3 cellular contexts compared by ENCODE assay signal in the genomic region with DNA sequence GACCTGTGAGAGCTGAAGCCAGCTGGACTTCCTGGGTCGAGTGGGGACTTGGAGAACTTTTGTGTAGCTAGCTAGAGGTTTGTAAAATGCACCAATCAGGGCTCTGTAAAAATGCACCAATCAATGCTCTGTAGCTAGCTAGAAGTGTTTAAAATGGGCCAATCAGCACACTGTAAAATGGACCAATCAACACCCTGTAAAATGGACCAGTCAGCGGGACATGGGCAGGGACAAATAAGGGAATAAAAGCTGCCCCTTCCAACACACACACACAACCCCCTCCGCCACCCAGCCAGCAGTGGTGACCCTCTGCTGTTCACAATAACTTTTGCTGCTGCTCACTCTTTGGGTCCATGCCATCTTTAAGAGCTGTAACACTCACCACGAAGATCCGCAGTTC.
TF ChIP-seq lines count a peak whose summit lies in the region.

No MANE protein-coding gene starts in this region.

TF ChIP-seq in SK-N-SH, 30 proteins besides CTCF, POLR2A, EP300 and RAD21:
- no peak for TF ChIP-seq MEF2A (IDR thresholded peaks at IDR 0.05; ENCODE audit: borderline replicate concordance, low read depth)
- 0 out of 2 replicates have a peak, but pooled peaks have one; percentile 67 for TF ChIP-seq RFX5 (IDR thresholded peaks at IDR 0.05; ENCODE audit: low read length)
- TF ChIP-seq RXRA (IDR thresholded peaks at IDR 0.05; ENCODE audit: borderline replicate concordance, low read depth), result no peak
- TF ChIP-seq POLR2AphosphoS5 (IDR thresholded peaks at IDR 0.05; ENCODE audit: low read depth, low read length), result no peak
- TF ChIP-seq MXI1 (IDR thresholded peaks at IDR 0.05; ENCODE audit: low read depth, low read length), result no peak
- no peak for TF ChIP-seq TAF1 (IDR thresholded peaks at IDR 0.05; ENCODE audit: borderline replicate concordance, low read depth, low read length)
- no peak for TF ChIP-seq SIN3A (IDR thresholded peaks at IDR 0.05; ENCODE audit: borderline replicate concordance, low read depth, low read length)
- no peak for TF ChIP-seq PBX3 (IDR thresholded peaks at IDR 0.05)
- no peak for TF ChIP-seq FOXJ3 (CRISPR knock-in tag; IDR thresholded peaks at IDR 0.05)

TF ChIP-seq in SK-N-SH treated with all-trans-retinoic acid at 6 μM for 48 hours, 23 proteins besides CTCF, POLR2A, EP300 and RAD21:
- TF ChIP-seq CSDC2 (CRISPR knock-in tag; IDR thresholded peaks at IDR 0.05), result no peak
- TF ChIP-seq RARB (CRISPR knock-in tag; IDR thresholded peaks at IDR 0.05), result no peak
- TF ChIP-seq ESRRG (CRISPR knock-in tag; IDR thresholded peaks at IDR 0.05), result no peak
- TF ChIP-seq, protein P1, sequence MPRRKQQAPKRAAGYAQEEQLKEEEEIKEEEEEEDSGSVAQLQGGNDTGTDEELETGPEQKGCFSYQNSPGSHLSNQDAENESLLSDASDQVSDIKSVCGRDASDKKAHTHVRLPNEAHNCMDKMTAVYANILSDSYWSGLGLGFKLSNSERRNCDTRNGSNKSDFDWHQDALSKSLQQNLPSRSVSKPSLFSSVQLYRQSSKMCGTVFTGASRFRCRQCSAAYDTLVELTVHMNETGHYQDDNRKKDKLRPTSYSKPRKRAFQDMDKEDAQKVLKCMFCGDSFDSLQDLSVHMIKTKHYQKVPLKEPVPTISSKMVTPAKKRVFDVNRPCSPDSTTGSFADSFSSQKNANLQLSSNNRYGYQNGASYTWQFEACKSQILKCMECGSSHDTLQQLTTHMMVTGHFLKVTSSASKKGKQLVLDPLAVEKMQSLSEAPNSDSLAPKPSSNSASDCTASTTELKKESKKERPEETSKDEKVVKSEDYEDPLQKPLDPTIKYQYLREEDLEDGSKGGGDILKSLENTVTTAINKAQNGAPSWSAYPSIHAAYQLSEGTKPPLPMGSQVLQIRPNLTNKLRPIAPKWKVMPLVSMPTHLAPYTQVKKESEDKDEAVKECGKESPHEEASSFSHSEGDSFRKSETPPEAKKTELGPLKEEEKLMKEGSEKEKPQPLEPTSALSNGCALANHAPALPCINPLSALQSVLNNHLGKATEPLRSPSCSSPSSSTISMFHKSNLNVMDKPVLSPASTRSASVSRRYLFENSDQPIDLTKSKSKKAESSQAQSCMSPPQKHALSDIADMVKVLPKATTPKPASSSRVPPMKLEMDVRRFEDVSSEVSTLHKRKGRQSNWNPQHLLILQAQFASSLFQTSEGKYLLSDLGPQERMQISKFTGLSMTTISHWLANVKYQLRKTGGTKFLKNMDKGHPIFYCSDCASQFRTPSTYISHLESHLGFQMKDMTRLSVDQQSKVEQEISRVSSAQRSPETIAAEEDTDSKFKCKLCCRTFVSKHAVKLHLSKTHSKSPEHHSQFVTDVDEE (CRISPR knock-in tag; IDR thresholded peaks at IDR 0.05), result no peak
- no peak for TF ChIP-seq SNAI2 (CRISPR knock-in tag; IDR thresholded peaks at IDR 0.05)
- no peak for TF ChIP-seq OSR1 (CRISPR knock-in tag; IDR thresholded peaks at IDR 0.05)
- no peak for TF ChIP-seq TOX (CRISPR knock-in tag; IDR thresholded peaks at IDR 0.05; ENCODE audit: borderline replicate concordance)
- no peak for TF ChIP-seq ISL1 (CRISPR knock-in tag; IDR thresholded peaks at IDR 0.05)
- TF ChIP-seq ZNF70 (CRISPR knock-in tag; IDR thresholded peaks at IDR 0.05), result no peak
- no peak for TF ChIP-seq GLIS3 (CRISPR knock-in tag; IDR thresholded peaks at IDR 0.05)
- no peak for TF ChIP-seq ZFP3 (CRISPR knock-in tag; IDR thresholded peaks at IDR 0.05)
- TF ChIP-seq ZC3H10 (CRISPR knock-in tag; IDR thresholded peaks at IDR 0.05), result no peak
- no peak for TF ChIP-seq ZNF565 (CRISPR knock-in tag; conservative IDR thresholded peaks at IDR 0.05; ENCODE audit: low read depth)
- TF ChIP-seq ZFP30 (CRISPR knock-in tag; IDR thresholded peaks at IDR 0.05), result no peak
- TF ChIP-seq BACH2 (CRISPR knock-in tag; IDR thresholded peaks at IDR 0.05; ENCODE audit: borderline replicate concordance), result no peak
- no peak for TF ChIP-seq CREB5 (CRISPR knock-in tag; IDR thresholded peaks at IDR 0.05; ENCODE audit: low read depth)
- no peak for TF ChIP-seq POU6F1 (CRISPR knock-in tag; IDR thresholded peaks at IDR 0.05; ENCODE audit: borderline replicate concordance, low read depth)
- no peak for TF ChIP-seq ARNTL (CRISPR knock-in tag; IDR thresholded peaks at IDR 0.05; ENCODE audit: borderline replicate concordance, low read depth)
- no peak for TF ChIP-seq TCF4 (CRISPR knock-in tag; IDR thresholded peaks at IDR 0.05; ENCODE audit: borderline replicate concordance)
- TF ChIP-seq ZNF8 (CRISPR knock-in tag; IDR thresholded peaks at IDR 0.05), result no peak

TF ChIP-seq in GM12878, 131 proteins besides CTCF, POLR2A, EP300 and RAD21:
- TF ChIP-seq EZH2 (IDR thresholded peaks at IDR 0.05; ENCODE audit: borderline replicate concordance, control insufficient read depth, low read depth, low read length) (no peak), NBN (IDR thresholded peaks at IDR 0.05) (no peak), BRCA1 (IDR thresholded peaks at IDR 0.05; ENCODE audit: low read depth, low read length) (no peak), MEF2B (IDR thresholded peaks at IDR 0.05; ENCODE audit: partially characterized antibody, poor library complexity, severe bottlenecking) (no peak), ZNF622 (IDR thresholded peaks at IDR 0.05) (no peak), NR2C1 (IDR thresholded peaks at IDR 0.05) (no peak)
